In the genomic region with DNA sequence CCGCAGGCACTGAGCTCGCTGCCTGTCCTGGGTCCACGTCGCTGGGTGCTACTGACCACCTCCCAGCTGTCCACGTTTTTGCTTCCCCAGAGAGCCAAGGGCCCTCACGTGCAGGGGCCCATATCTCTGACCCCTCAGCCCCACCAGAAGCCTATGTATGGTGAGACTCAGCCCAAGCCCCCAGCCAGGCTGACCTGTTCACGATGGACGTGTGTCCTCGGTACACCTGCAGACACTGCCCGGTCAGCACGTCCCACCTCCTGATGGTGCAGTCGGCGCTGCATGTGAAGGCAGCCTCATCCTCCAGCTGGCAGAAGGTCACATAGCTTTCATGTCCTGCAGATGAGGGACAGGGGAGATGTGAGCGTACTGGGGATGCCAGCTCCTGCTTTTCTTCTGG, we compare ENCODE assay signal across 17 cellular contexts. TPM values are rescaled to one million over a fixed set of nuclear protein-coding genes. Genes with fewer than 3 reads are reported as not detected.
DNase-seq lines count a peak whose midpoint lies in the region; ATAC-seq and TF ChIP-seq lines count a peak whose summit lies in the region.
"Had no signal": no experiment of that assay in that cellular context is flagged by ENCODE, and none has a peak within 500 bp of the region (broad histone marks: within the 10 kb centered on the region; RNA-seq: fewer than 3 reads in every experiment).

No MANE protein-coding gene starts in this region.

- no peak overlapping the region for H3K27ac ChIP-seq in CD4-positive, alpha-beta memory T cell (ENCODE audit: low read depth, low read length)
- peak overlapping the region; percentile 72 for H3K27ac ChIP-seq in OCI-LY1 (ENCODE audit: low read depth, low read length, poor library complexity, severe bottlenecking)
- no peak overlapping the region for H3K27ac ChIP-seq in neural progenitor cell
- H3K27ac ChIP-seq: HL-60 had no signal

- peaks cover 34% of the 10 kb centered on the region for H3K4me1 ChIP-seq in CD4-positive, alpha-beta memory T cell (ENCODE audit: insufficient read depth, low read length)
- H3K4me1 ChIP-seq in OCI-LY1 (ENCODE audit: insufficient read depth, low read length, severe bottlenecking) (peaks cover 68% of the 10 kb centered on the region), neural progenitor cell (peaks cover 26% of the 10 kb centered on the region)

- H3K9ac ChIP-seq in OCI-LY1 (ENCODE audit: low read length) (no peak overlapping the region; the same call in 1 of the 2 replicates), neural progenitor cell (no peak overlapping the region)

- H3K9me2 ChIP-seq in OCI-LY1 (ENCODE audit: low read depth, low read length), result no peaks in the 10 kb centered on the region

- TF ChIP-seq CTCF in OCI-LY1 (IDR thresholded peaks at IDR 0.05; ENCODE audit: low read length) (no peak), chondrocyte (IDR thresholded peaks at IDR 0.05) (no peak), neural progenitor cell (IDR thresholded peaks at IDR 0.05) (no peak)

- H3K4me1 Mint-ChIP-seq in CD4-positive, alpha-beta memory T cell, result peaks cover 14 to 76% (median 24%) of the 10 kb centered on the region in 4 donors
- peaks cover 20% of the 10 kb centered on the region for H3K4me1 Mint-ChIP-seq in chondrocyte (ENCODE audit: low read depth)
- peaks cover 26% of the 10 kb centered on the region for H3K4me1 Mint-ChIP-seq in neural progenitor cell

- no peak for ATAC-seq in GM19023 (IDR thresholded peaks at IDR 0.05; ENCODE audit: unreplicated experiment)
- no peak for ATAC-seq in GM21515 (IDR thresholded peaks at IDR 0.05; ENCODE audit: unreplicated experiment)
- ATAC-seq: CD8-positive, alpha-beta T cell had no signal

- no peaks in the 10 kb centered on the region for H4K20me1 ChIP-seq in OCI-LY1 (ENCODE audit: insufficient read depth, low read length)
- H4K20me1 ChIP-seq in neural progenitor cell (ENCODE audit: low read depth), result peaks cover 2% of the 10 kb centered on the region

- H2AFZ ChIP-seq in OCI-LY1 (ENCODE audit: low read length) (no peak overlapping the region), neural progenitor cell (replicated peaks) (no peak overlapping the region)

- no peak for DNase-seq in CD4-positive, alpha-beta memory T cell
- DNase-seq in chondrocyte (ENCODE audit: low spot score) (peak; percentile 72), neural progenitor cell (ENCODE audit: low spot score) (no peak), putamen (ENCODE audit: low spot score) (no peak), NCI-H82 treated with DMSO at 0.1 percent for 48 hours (lab: John Stamatoyannopoulos, UW; ENCODE audit: unreplicated experiment) (no peak)
- DNase-seq: AML-193; CD8-positive, alpha-beta T cell; DMS79 treated with DMSO at 0.1 percent for 48 hours; KBM-7; NCI-H1048; NCI-H1694; NCI-H2107; SHP77 had no signal

- no peaks in the 10 kb centered on the region for H3K27me3 Mint-ChIP-seq in CD4-positive, alpha-beta memory T cell
- H3K27me3 Mint-ChIP-seq in chondrocyte (ENCODE audit: low read depth) (peaks cover 21% of the 10 kb centered on the region), neural progenitor cell (ENCODE audit: insufficient read depth, low read depth) (peaks cover 9% of the 10 kb centered on the region)

- H3K4me2 ChIP-seq in OCI-LY1 (ENCODE audit: low read length) (peak overlapping the region; percentile 56; the same call in 1 of the 2 replicates), neural progenitor cell (no peak overlapping the region)

- peak overlapping the region in 4 of 7 donors; percentile 22 to 94 (median 88) for H3K27ac Mint-ChIP-seq in CD4-positive, alpha-beta memory T cell
- H3K27ac Mint-ChIP-seq in chondrocyte (ENCODE audit: unreplicated experiment) (no peak overlapping the region), neural progenitor cell (no peak overlapping the region)
- H3K27ac Mint-ChIP-seq: CD8-positive, alpha-beta T cell had no signal

- peaks cover 0 to 6% of the 10 kb centered on the region in 2 donors for H3K36me3 Mint-ChIP-seq in CD4-positive, alpha-beta memory T cell
- H3K36me3 Mint-ChIP-seq in chondrocyte (ENCODE audit: low read depth), result no peaks in the 10 kb centered on the region
- peaks cover 4% of the 10 kb centered on the region for H3K36me3 Mint-ChIP-seq in neural progenitor cell
- H3K36me3 Mint-ChIP-seq: CD8-positive, alpha-beta T cell had no signal

- H3F3A ChIP-seq in OCI-LY1 (ENCODE audit: insufficient read depth, low read length) (no peaks in the 10 kb centered on the region), neural progenitor cell (ENCODE audit: low read depth) (peaks cover 15% of the 10 kb centered on the region)

- CTCF ChIA-PET in CD4-positive, alpha-beta memory T cell (lab: Charles Lee; ENCODE audit: partially characterized antibody), result interaction anchor here (1.1 to 3.3 kb wide), 3 partner anchors 30 to 48 kb away, joined by 3 to 15 read pairs (median 4); no protein-coding TSS in a partner anchor

- H3K9me3 Mint-ChIP-seq in CD4-positive, alpha-beta memory T cell, result peaks cover 0 to 4% (median 0%) of the 10 kb centered on the region in 8 donors
- H3K9me3 Mint-ChIP-seq in chondrocyte (ENCODE audit: low read depth) (no peaks in the 10 kb centered on the region), neural progenitor cell (no peaks in the 10 kb centered on the region)
- H3K9me3 Mint-ChIP-seq: CD8-positive, alpha-beta T cell had no signal

- H3K4me3 Mint-ChIP-seq in CD4-positive, alpha-beta memory T cell, result no peak overlapping the region
- no peak overlapping the region for H3K4me3 Mint-ChIP-seq in chondrocyte (ENCODE audit: unreplicated experiment)
- peak overlapping the region; percentile 33 for H3K4me3 Mint-ChIP-seq in neural progenitor cell
- H3K4me3 Mint-ChIP-seq: CD8-positive, alpha-beta T cell had no signal

- H3K79me2 ChIP-seq in OCI-LY1 (ENCODE audit: insufficient read depth, low read length), result no peaks in the 10 kb centered on the region
- no peaks in the 10 kb centered on the region for H3K79me2 ChIP-seq in neural progenitor cell (ENCODE audit: low read depth)

- H3K36me3 ChIP-seq in CD4-positive, alpha-beta memory T cell (ENCODE audit: insufficient read depth, low read length), result no peaks in the 10 kb centered on the region
- H3K36me3 ChIP-seq in OCI-LY1 (ENCODE audit: insufficient read depth, low read length) (no peaks in the 10 kb centered on the region), neural progenitor cell (no peaks in the 10 kb centered on the region)

- no peaks in the 10 kb centered on the region for H3K27me3 ChIP-seq in CD4-positive, alpha-beta memory T cell (ENCODE audit: insufficient read depth, low read length)
- H3K27me3 ChIP-seq in OCI-LY1 (ENCODE audit: insufficient read depth, low read length) (no peaks in the 10 kb centered on the region), neural progenitor cell (no peaks in the 10 kb centered on the region)

- no peak overlapping the region for H3K4me3 ChIP-seq in CD4-positive, alpha-beta memory T cell (ENCODE audit: low read length in 2 of 2)
- peak overlapping the region; percentile 4 for H3K4me3 ChIP-seq in OCI-LY1 (ENCODE audit: low read depth, low read length, poor library complexity, severe bottlenecking)
- H3K4me3 ChIP-seq in neural progenitor cell, result no peak overlapping the region

- peaks cover 0 to 4% of the 10 kb centered on the region in 2 donors for H3K9me3 ChIP-seq in CD4-positive, alpha-beta memory T cell (ENCODE audit: control insufficient read depth in 1 of 2, low read length in 2 of 2)
- H3K9me3 ChIP-seq in OCI-LY1 (ENCODE audit: low read length) (no peaks in the 10 kb centered on the region), neural progenitor cell (ENCODE audit: low read depth) (no peaks in the 10 kb centered on the region)

- intact Hi-C loops in CD4-positive, alpha-beta memory T cell (cut with micrococcal nuclease), result no loop called here

- POLR2A ChIA-PET in CD4-positive, alpha-beta memory T cell (lab: Charles Lee; ENCODE audit: partially characterized antibody), result interaction anchor here (1.0 kb wide), 1 partner anchor 9 kb away, joined by 3 read pairs; no protein-coding TSS in a partner anchor

RNA-seq across cellular contexts. Expression of gene WDR86, which starts 9.9 kb away (rescaled TPM):
- 1 to 10 TPM; 7.0 to 8.0 TPM for total RNA-seq in CD4-positive, alpha-beta memory T cell
- polyA plus RNA-seq in CD4-positive, alpha-beta memory T cell, result 10 to 100 TPM; 10.0 to 14.4 TPM
- not detected in 3 replicates for total RNA-seq in chondrocyte
- 15.0 and 33.0 TPM in 2 replicates for total RNA-seq in neural progenitor cell (ENCODE audit: low replicate concordance)

RNA-seq across cellular contexts. Expression of gene CRYGN, which starts 40.0 kb away (rescaled TPM):
- not detected for total RNA-seq in CD4-positive, alpha-beta memory T cell
- polyA plus RNA-seq in CD4-positive, alpha-beta memory T cell, result 1 to 10 TPM in 1 of 2 donors, not detected in 1; 1.9 TPM
- total RNA-seq in chondrocyte (not detected in 3 replicates), neural progenitor cell (ENCODE audit: low replicate concordance) (1.1 TPM in 1 of 2 replicates, not detected in the other)
- total RNA-seq: CD8-positive, alpha-beta T cell had no signal

RNA-seq across cellular contexts. Expression of gene NUB1, which starts 58.3 kb away (rescaled TPM):
- 100 to 1,000 TPM; 116 to 119 TPM for total RNA-seq in CD4-positive, alpha-beta memory T cell
- 10 to 100 TPM; 50.1 to 77.0 TPM for polyA plus RNA-seq in CD4-positive, alpha-beta memory T cell
- total RNA-seq in chondrocyte, result 47.3 to 61.7 TPM (median 50.3 TPM) in 3 replicates
- 56.3 and 61.7 TPM in 2 replicates for total RNA-seq in neural progenitor cell (ENCODE audit: low replicate concordance)

Comparison
In these comparisons a context has a peak if more than half of its experiments do, and no peak if none do; other contexts are left out.
1. H3K27ac Mint-ChIP-seq: peak in CD4-positive, alpha-beta memory T cell (4 of 7); none in chondrocyte (single experiment) and neural progenitor cell (single experiment).